ENCODE assay signal across 25 cellular contexts in genomic region chr12:83514372-83514771, GRCh38.
A peak's percentile ranks its signal among the peaks of the same experiment; 100 is the strongest.
DNase-seq lines count a peak whose midpoint lies in the region; ATAC-seq, FAIRE-seq and TF ChIP-seq lines count a peak whose summit lies in the region.
"Had no signal": no experiment of that assay in that cellular context is flagged by ENCODE, and none has a peak within 500 bp of the region (broad histone marks: within the 10 kb centered on the region; RNA-seq: fewer than 3 reads in every experiment).

No MANE protein-coding gene starts in this region.

- H3K9me3 ChIP-seq in HCT116 (ENCODE audit: control insufficient read depth in 1 of 2, insufficient read depth in 1 of 2, low read depth in 1 of 2, low read length in 2 of 2) (no peaks in the 10 kb centered on the region), heart left ventricle (no peaks in the 10 kb centered on the region)
- H3K9me3 ChIP-seq: esophagus squamous epithelium, ovary, vagina had no signal

- peak overlapping the region; percentile 35 for H2AFZ ChIP-seq in HCT116 (ENCODE audit: low read depth, low read length, poor library complexity, severe bottlenecking)

- H3K4me3 ChIP-seq in HCT116 (replicated peaks in 1 of 2; ENCODE audit: low read depth in 1 of 2, low read length in 2 of 2) = no peak overlapping the region
- H3K4me3 ChIP-seq in bronchial epithelial cell (ENCODE audit: low read depth, low read length) = no peak overlapping the region
- no peak overlapping the region for H3K4me3 ChIP-seq in heart left ventricle
- H3K4me3 ChIP-seq: esophagus squamous epithelium, GM23338, ovary, vagina had no signal

- TF ChIP-seq CTCF in HCT116 (IDR thresholded peaks at IDR 0.05 in 2 of 3, conservative IDR thresholded peaks at IDR 0.05 in 1 of 3; ENCODE audit: borderline replicate concordance in 1 of 3, insufficient read depth in 1 of 3, low read depth in 2 of 3, low read length in 2 of 3) (no peak), bronchial epithelial cell (IDR thresholded peaks at IDR 0.05; ENCODE audit: insufficient read depth, low read length, severe bottlenecking) (no peak), heart left ventricle (IDR thresholded peaks at IDR 0.05) (no peak)

- H3K9me2 ChIP-seq in HCT116 (ENCODE audit: insufficient read depth) = no peaks in the 10 kb centered on the region

- no peaks in the 10 kb centered on the region for H3K36me3 ChIP-seq in HCT116 (ENCODE audit: control insufficient read depth in 1 of 2, insufficient read depth in 2 of 2, low read length in 2 of 2)
- H3K36me3 ChIP-seq in bronchial epithelial cell (ENCODE audit: control insufficient read depth, insufficient read depth, low read length) = no peaks in the 10 kb centered on the region
- H3K36me3 ChIP-seq in heart left ventricle = no peaks in the 10 kb centered on the region
- H3K36me3 ChIP-seq: esophagus squamous epithelium, ovary, vagina had no signal

- CTCF ChIA-PET in HCT116 (lab: Charles Lee) = no interaction called here

- TF ChIP-seq POLR2A in HCT116 (IDR thresholded peaks at IDR 0.05; ENCODE audit: borderline replicate concordance, extremely low read depth, insufficient read depth, insufficient read length) = no peak
- TF ChIP-seq POLR2A in heart left ventricle (IDR thresholded peaks at IDR 0.05) = no peak

- no peaks in the 10 kb centered on the region for H4K20me1 ChIP-seq in HCT116 (ENCODE audit: insufficient read depth)

- RAD21 ChIA-PET in HCT116 (lab: Charles Lee; ENCODE audit: low non-redundant PET in 1 of 2, low total read pairs in 2 of 2, uncharacterized antibody in 2 of 2, unreplicated experiment in 2 of 2) = no interaction called here

- BruUV-seq in HCT116 (replicated peaks; lab: Mats Ljungman, UMichigan) = no TSS peak

- intact Hi-C loops in HCT116 (cut with micrococcal nuclease) (no loop called here), heart left ventricle (cut with DNase I) (no loop called here)

- no peak overlapping the region for H3K9ac ChIP-seq in HCT116 (ENCODE audit: low read length)

- no peak for FAIRE-seq in bronchial epithelial cell (lab: Jason Lieb, UNC)
- FAIRE-seq: D721Med had no signal

- H3K27ac ChIP-seq in HCT116 (ENCODE audit: low read depth, low read length) (no peak overlapping the region), heart left ventricle (no peak overlapping the region)
- H3K27ac ChIP-seq: esophagus squamous epithelium, ovary, vagina had no signal

- no peak for TF ChIP-seq RAD21 in HCT116 (IDR thresholded peaks at IDR 0.05; ENCODE audit: low read depth)

- POLR2A ChIA-PET in HCT116 (lab: Charles Lee) = no interaction called here

- peak; percentile 42; the same call in 1 of the 2 replicates for ATAC-seq in HCT116
- ATAC-seq in GM18520 (IDR thresholded peaks at IDR 0.05; ENCODE audit: unreplicated experiment) = no peak
- no peak for ATAC-seq in heart left ventricle
- ATAC-seq: GM23338; left lobe of liver; natural killer cell treated with Interleukin-12 subunit alpha and Interleukin-12 subunit beta and Interleukin-15 and Interleukin-18, amount 100 ng/mL, for 72 hours; right cardiac atrium had no signal

- H3K4me2 ChIP-seq in HCT116 (ENCODE audit: low read length) = 0 out of 2 replicates have a peak overlapping the region, but pooled peaks have one; percentile 2
- H3K4me2 ChIP-seq: GM23338 had no signal

- 89 to 95% (median 92%) methylated on average over 1 of the region's 1 CpG for WGBS in heart left ventricle, 4 donors

- no peaks in the 10 kb centered on the region for H3K79me2 ChIP-seq in HCT116 (ENCODE audit: insufficient read depth, low read length)

- DNase-seq in A172 (ENCODE audit: low spot score) (peak; percentile 31), HCT116 (ENCODE audit: low read depth, low spot score) (peak; percentile 15), NCI-H2081 (lab: John Stamatoyannopoulos, UW) (peak; percentile 23 to 68), bronchial epithelial cell (ENCODE audit: low read depth) (peak; percentile 88), EL (no peak), GM19240 (ENCODE audit: insufficient read length, low spot score) (no peak), heart left ventricle (no peak)
- DNase-seq: activated CD4-positive, alpha-beta T cell treated with anti-CD3 and anti-CD28 coated beads, Interleukin-2, amount 50 U/mL, for 1 hour; activated CD8-positive, alpha-beta memory T cell treated with anti-CD3 and anti-CD28 coated beads, Interleukin-2, amount 50 U/mL, for 4 hours; activated naive CD8-positive, alpha-beta T cell treated with anti-CD3 and anti-CD28 coated beads for 36 hours; C1 segment of cervical spinal cord; effector CD4-positive, alpha-beta T cell; esophagus squamous epithelium; GF-D8; Karpas-422; NCI-H446; ovary; right cardiac atrium; Right ventricle myocardium superior had no signal

- no peaks in the 10 kb centered on the region for H3K27me3 ChIP-seq in HCT116 (ENCODE audit: insufficient read depth, low read length)
- no peaks in the 10 kb centered on the region for H3K27me3 ChIP-seq in bronchial epithelial cell (ENCODE audit: control insufficient read depth, insufficient read depth, low read length)
- no peaks in the 10 kb centered on the region for H3K27me3 ChIP-seq in heart left ventricle
- H3K27me3 ChIP-seq: esophagus squamous epithelium, ovary, vagina had no signal

- H3K4me1 ChIP-seq in HCT116 (ENCODE audit: control insufficient read depth in 1 of 2, insufficient read depth in 2 of 2, low read length in 2 of 2) = peaks cover 5 to 6% of the 10 kb centered on the region in 2 experiments; a peak in 2 of 4 replicates
- no peaks in the 10 kb centered on the region for H3K4me1 ChIP-seq in heart left ventricle
- H3K4me1 ChIP-seq: esophagus squamous epithelium, vagina had no signal

TF ChIP-seq in HCT116, 20 proteins besides CTCF, POLR2A, EP300 and RAD21:
- TF ChIP-seq CEBPB (IDR thresholded peaks at IDR 0.05; ENCODE audit: low read depth) (peak; percentile 38; the same call in 1 of the 2 replicates), FOSL1 (IDR thresholded peaks at IDR 0.05; ENCODE audit: low read depth) (peak; percentile 58), ZNF274 (IDR thresholded peaks at IDR 0.05; ENCODE audit: low read depth, low read length) (no peak), CBX3 (IDR thresholded peaks at IDR 0.05; ENCODE audit: low read depth) (0 out of 2 replicates have a peak, but pooled peaks have one; percentile 20), JUND (IDR thresholded peaks at IDR 0.05) (peak; percentile 59; the same call in 1 of the 2 replicates), MAX (IDR thresholded peaks at IDR 0.05) (no peak), ELF1 (IDR thresholded peaks at IDR 0.05; ENCODE audit: borderline replicate concordance, low read depth) (no peak), SP1 (IDR thresholded peaks at IDR 0.05; ENCODE audit: low read depth) (peak; percentile 58)
TF ChIP-seq in HCT116: peak in this region for 5.

Comparison
In these comparisons a context has a peak if more than half of its experiments do, and no peak if none do; other contexts are left out.
1. DNase-seq: peak in A172 (single experiment), HCT116 (single experiment), NCI-H2081 (2 of 2) and bronchial epithelial cell (single experiment); none in EL (single experiment), GM19240 (single experiment) and heart left ventricle (0 of 5).